Comparison of ENCODE assay signal across 8 cellular contexts in genomic region chr3:101725192-101725889, GRCh38. TPM values are rescaled to one million over a fixed set of nuclear protein-coding genes. Genes with fewer than 3 reads are reported as not detected.
A peak's percentile ranks its signal among the peaks of the same experiment; 100 is the strongest.
DNase-seq lines count a peak whose midpoint lies in the region; ATAC-seq lines count a peak whose summit lies in the region.

No MANE protein-coding gene starts in this region.

- peak overlapping the region; percentile 94 for H3K27ac Mint-ChIP-seq in activated naive CD8-positive, alpha-beta T cell treated with anti-CD3 and anti-CD28 coated beads, Interleukin-2, amount 10 ng/mL, durations not matched to agents 7 days and 5 days

- H3K4me1 Mint-ChIP-seq in activated naive CD8-positive, alpha-beta T cell treated with anti-CD3 and anti-CD28 coated beads, Interleukin-2, amount 10 ng/mL, durations not matched to agents 7 days and 5 days = peaks cover 29% of the 10 kb centered on the region

- ATAC-seq in GM19324 (IDR thresholded peaks at IDR 0.05; ENCODE audit: low FRiP score, unreplicated experiment) (peak; percentile 31), HG03432 (IDR thresholded peaks at IDR 0.05; ENCODE audit: unreplicated experiment) (peak; percentile 15)
- ATAC-seq in activated naive CD8-positive, alpha-beta T cell treated with anti-CD3 and anti-CD28 coated beads, Interleukin-2, amount 10 ng/mL, durations not matched to agents 7 days and 5 days (ENCODE audit: low read depth) = peak; percentile 13

- H3K36me3 Mint-ChIP-seq in activated naive CD8-positive, alpha-beta T cell treated with anti-CD3 and anti-CD28 coated beads, Interleukin-2, amount 10 ng/mL, durations not matched to agents 7 days and 5 days = peaks cover 9% of the 10 kb centered on the region

- DNase-seq in AML-193 (lab: John Stamatoyannopoulos, UW) = peak; percentile 18 to 27
- peak; percentile 45 for DNase-seq in RPMI8226
- peak; percentile 63 for DNase-seq in activated naive CD8-positive, alpha-beta T cell treated with anti-CD3 and anti-CD28 coated beads, Interleukin-2, amount 10 ng/mL, durations not matched to agents 7 days and 5 days
- peak; percentile 83 for DNase-seq in cardiac septum (ENCODE audit: low spot score)
- DNase-seq in pons (ENCODE audit: low spot score) = peak; percentile 44
- DNase-seq in posterior vena cava (ENCODE audit: low spot score) = no peak

- peak overlapping the region; percentile 96 for H3K4me3 Mint-ChIP-seq in activated naive CD8-positive, alpha-beta T cell treated with anti-CD3 and anti-CD28 coated beads, Interleukin-2, amount 10 ng/mL, durations not matched to agents 7 days and 5 days

- H3K27me3 Mint-ChIP-seq in activated naive CD8-positive, alpha-beta T cell treated with anti-CD3 and anti-CD28 coated beads, Interleukin-2, amount 10 ng/mL, durations not matched to agents 7 days and 5 days = no peaks in the 10 kb centered on the region

- POLR2A ChIA-PET in activated naive CD8-positive, alpha-beta T cell treated with anti-CD3 and anti-CD28 coated beads, Interleukin-2, amount 10 ng/mL, durations not matched to agents 7 days and 5 days (lab: Charles Lee) = interaction anchor here (0.6 to 2.8 kb wide), 16 partner anchors 8 to 169 kb away, joined by 3 to 36 read pairs (median 4); partner anchors contain the start of genes NFKBIZ, NXPE3, RPL24 and ZBTB11

- intact Hi-C loops in cardiac septum (cut with DNase I) = loop anchor here (2.0 kb wide), 2 partner anchors 39 to 53 kb away; partner anchors contain the start of genes NXPE3 and RPL24
- intact Hi-C loops in posterior vena cava (cut with DNase I) = no loop called here

- no peaks in the 10 kb centered on the region for H3K9me3 Mint-ChIP-seq in activated naive CD8-positive, alpha-beta T cell treated with anti-CD3 and anti-CD28 coated beads, Interleukin-2, amount 10 ng/mL, durations not matched to agents 7 days and 5 days

RNA-seq across cellular contexts. Expression of gene CEP97, which starts 0.9 kb away (rescaled TPM):
- 10 to 100 TPM; 21.5 TPM for total RNA-seq in activated naive CD8-positive, alpha-beta T cell treated with anti-CD3 and anti-CD28 coated beads, Interleukin-2, amount 10 ng/mL, durations not matched to agents 7 days and 5 days
- total RNA-seq in cardiac septum (7.9 TPM), posterior vena cava (1 to 10 TPM; 7.2 to 9.9 TPM)

RNA-seq across cellular contexts. Expression of gene RPL24, which starts 38.8 kb away (rescaled TPM):
- total RNA-seq in activated naive CD8-positive, alpha-beta T cell treated with anti-CD3 and anti-CD28 coated beads, Interleukin-2, amount 10 ng/mL, durations not matched to agents 7 days and 5 days = 1,000 to 10,000 TPM; 1,017 to 1,034 TPM
- total RNA-seq in cardiac septum (569 TPM), posterior vena cava (100 to 1,000 TPM; 756 TPM)

RNA-seq across cellular contexts. Expression of gene ZBTB11, which starts 48.4 kb away (rescaled TPM):
- 10 to 100 TPM; 35.0 to 35.3 TPM for total RNA-seq in activated naive CD8-positive, alpha-beta T cell treated with anti-CD3 and anti-CD28 coated beads, Interleukin-2, amount 10 ng/mL, durations not matched to agents 7 days and 5 days
- 8.4 TPM for total RNA-seq in cardiac septum
- total RNA-seq in posterior vena cava = 10 to 100 TPM; 12.2 to 15.5 TPM

RNA-seq across cellular contexts. Expression of gene NXPE3, which starts 53.7 kb away (rescaled TPM):
- 10 to 100 TPM; 29.8 to 30.7 TPM for total RNA-seq in activated naive CD8-positive, alpha-beta T cell treated with anti-CD3 and anti-CD28 coated beads, Interleukin-2, amount 10 ng/mL, durations not matched to agents 7 days and 5 days
- total RNA-seq in cardiac septum (26.9 TPM), posterior vena cava (10 to 100 TPM; 21.0 to 21.1 TPM)
